ENCODE assay signal across 9 cellular contexts in the genomic region with DNA sequence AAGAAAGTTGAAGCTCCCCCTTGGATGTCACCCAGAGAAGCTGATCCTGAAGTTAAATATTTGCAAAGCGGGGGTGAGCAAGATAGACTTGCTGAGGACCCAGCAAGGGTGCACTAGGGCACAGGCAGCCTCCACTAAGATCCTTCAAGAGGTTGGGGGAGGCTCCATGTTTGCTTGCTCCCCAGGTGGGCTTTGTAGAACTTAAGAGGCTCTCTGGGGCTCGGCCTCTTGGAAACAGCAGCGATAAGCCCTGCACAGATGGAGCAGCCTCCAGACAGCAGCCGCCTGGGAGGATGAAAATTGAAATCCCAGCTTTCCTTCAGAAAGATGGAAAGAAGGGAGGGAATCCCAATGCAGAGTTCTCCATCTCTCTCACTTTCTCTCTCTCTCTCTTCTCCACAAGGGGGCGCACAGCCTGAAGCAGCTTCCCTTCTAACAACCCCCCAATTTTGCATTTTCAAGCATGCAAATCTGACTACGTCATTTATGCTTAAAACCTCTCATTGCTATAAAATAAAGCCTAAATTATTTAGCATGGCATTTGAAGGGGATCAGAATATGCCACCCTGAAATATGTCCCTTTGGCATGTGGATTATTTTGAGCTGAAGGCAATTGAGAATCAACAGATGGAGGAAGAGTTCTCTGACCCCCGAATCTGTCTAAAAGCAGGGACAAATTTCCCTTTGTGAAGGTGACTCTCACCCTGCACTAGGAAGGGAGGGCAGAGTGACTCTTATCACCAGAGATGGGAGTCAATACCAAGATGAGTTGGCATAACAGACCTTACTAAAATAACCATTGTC.
DNase-seq lines count a peak whose midpoint lies in the region; FAIRE-seq and TF ChIP-seq lines count a peak whose summit lies in the region.
"Had no signal": no experiment of that assay in that cellular context is flagged by ENCODE, and none has a peak within 500 bp of the region (broad histone marks: within the 10 kb centered on the region; RNA-seq: fewer than 3 reads in every experiment).

No MANE protein-coding gene starts in this region.

- TF ChIP-seq CTCF in KMS-11 (conservative IDR thresholded peaks at IDR 0.05; ENCODE audit: low read depth, low read length) (peak; percentile 84), astrocyte (IDR thresholded peaks at IDR 0.05; ENCODE audit: insufficient read depth, low read depth, low read length) (peak; percentile 23), progenitor cell of endocrine pancreas (IDR thresholded peaks at IDR 0.05; ENCODE audit: unreplicated experiment) (peak; percentile 63), lower leg skin (IDR thresholded peaks at IDR 0.05) (no peak)

- no peak overlapping the region for H2AFZ ChIP-seq in KMS-11 (ENCODE audit: low read depth)
- no peak overlapping the region for H2AFZ ChIP-seq in astrocyte (ENCODE audit: low read depth, low read length)

- H3K4me2 ChIP-seq in KMS-11 (no peak overlapping the region), astrocyte (ENCODE audit: low read length) (no peak overlapping the region)

- H3K4me1 Mint-ChIP-seq in astrocyte (ENCODE audit: low read depth, unreplicated experiment) (no peaks in the 10 kb centered on the region), progenitor cell of endocrine pancreas (ENCODE audit: low read depth) (peaks cover 2% of the 10 kb centered on the region)
- H3K4me1 Mint-ChIP-seq in activated T-helper 1 cell treated with anti-CD3 and anti-CD28 coated beads, Interleukin-12 subunit alpha, Interleukin-12 subunit beta, Interleukin-2, Interleukin-4 antibody, amounts not matched to agents 30 ng/mL and 10 ng/mL and 1 ng/mL, durations not matched to agents 14 hours and 24 hours and 36 hours (ENCODE audit: low read depth), result no peaks in the 10 kb centered on the region

- H3K36me3 ChIP-seq in KMS-11 (ENCODE audit: insufficient read depth), result no peaks in the 10 kb centered on the region
- H3K36me3 ChIP-seq in astrocyte (ENCODE audit: insufficient read depth, low read length), result no peaks in the 10 kb centered on the region

- no peak overlapping the region for H3K27ac ChIP-seq in KMS-11
- H3K27ac ChIP-seq in astrocyte (ENCODE audit: low read depth, low read length), result no peak overlapping the region

- no peak overlapping the region for H3K27ac Mint-ChIP-seq in astrocyte (ENCODE audit: unreplicated experiment)
- H3K27ac Mint-ChIP-seq in progenitor cell of endocrine pancreas, result no peak overlapping the region
- no peak overlapping the region for H3K27ac Mint-ChIP-seq in activated T-helper 1 cell treated with anti-CD3 and anti-CD28 coated beads, Interleukin-12 subunit alpha, Interleukin-12 subunit beta, Interleukin-2, Interleukin-4 antibody, amounts not matched to agents 30 ng/mL and 10 ng/mL and 1 ng/mL, durations not matched to agents 14 hours and 24 hours and 36 hours
- H3K27ac Mint-ChIP-seq: activated naive CD4-positive, alpha-beta T cell treated with anti-CD3 and anti-CD28 coated beads, Interleukin-2, amount 50 U/mL, for 72 hours had no signal

- intact Hi-C loops in activated T-helper 1 cell treated with anti-CD3 and anti-CD28 coated beads, Interleukin-12 subunit alpha, Interleukin-12 subunit beta, Interleukin-2, Interleukin-4 antibody, amounts not matched to agents 30 ng/mL and 10 ng/mL and 1 ng/mL, durations not matched to agents 14 hours and 24 hours and 36 hours (cut with micrococcal nuclease), result loop anchor here (2.0 kb wide), 1 partner anchor 261 kb away; no protein-coding TSS in a partner anchor
- intact Hi-C loops in lower leg skin (cut with DNase I; ENCODE audit: low total_unique reads), result no loop called here

- no peaks in the 10 kb centered on the region for H3K79me2 ChIP-seq in KMS-11 (ENCODE audit: insufficient read depth, low read depth)
- H3K79me2 ChIP-seq in astrocyte (ENCODE audit: insufficient read depth, low read length), result no peaks in the 10 kb centered on the region

- H3K4me1 ChIP-seq in KMS-11 (ENCODE audit: low read depth, poor library complexity, severe bottlenecking) (no peaks in the 10 kb centered on the region), astrocyte (ENCODE audit: insufficient read depth, low read length) (no peaks in the 10 kb centered on the region)

- no peak for FAIRE-seq in astrocyte (lab: Jason Lieb, UNC)

- WGBS in lower leg skin, 2 donors, result 86 to 89% methylated on average over 7 of the region's 7 CpGs

- H3K4me3 ChIP-seq in KMS-11 (IDR thresholded peaks at IDR 0.05; ENCODE audit: insufficient read depth, low read depth, low read length), result no peak overlapping the region
- H3K4me3 ChIP-seq in astrocyte (ENCODE audit: insufficient read depth, low read depth, low read length), result no peak overlapping the region
- no peak overlapping the region for H3K4me3 ChIP-seq in lower leg skin (ENCODE audit: low read depth, poor library complexity, severe bottlenecking)

- H3K4me3 Mint-ChIP-seq in astrocyte (ENCODE audit: unreplicated experiment), result no peak overlapping the region
- H3K4me3 Mint-ChIP-seq in progenitor cell of endocrine pancreas (ENCODE audit: low read depth), result no peak overlapping the region
- H3K4me3 Mint-ChIP-seq in activated T-helper 1 cell treated with anti-CD3 and anti-CD28 coated beads, Interleukin-12 subunit alpha, Interleukin-12 subunit beta, Interleukin-2, Interleukin-4 antibody, amounts not matched to agents 30 ng/mL and 10 ng/mL and 1 ng/mL, durations not matched to agents 14 hours and 24 hours and 36 hours, result no peak overlapping the region

- no peak overlapping the region for H3K9ac ChIP-seq in KMS-11
- H3K9ac ChIP-seq in astrocyte (ENCODE audit: low read length), result no peak overlapping the region

- no peaks in the 10 kb centered on the region for H4K20me1 ChIP-seq in KMS-11 (ENCODE audit: insufficient read depth)
- no peaks in the 10 kb centered on the region for H4K20me1 ChIP-seq in astrocyte (ENCODE audit: insufficient read depth, low read length)

- peak; percentile 9 for DNase-seq in activated CD4-positive, alpha-beta T cell treated with anti-CD3 and anti-CD28 coated beads for 48 hours
- no peak for DNase-seq in activated CD4-positive, alpha-beta T cell treated with anti-CD3 and anti-CD28 coated beads, Interleukin-2, amount 50 U/mL, for 1 hour
- DNase-seq in astrocyte (ENCODE audit: low read depth) (no peak), progenitor cell of endocrine pancreas (ENCODE audit: low spot score, unreplicated experiment) (no peak), NCI-H2081 treated with DMSO at 0.1 percent for 48 hours (lab: John Stamatoyannopoulos, UW) (no peak), lower leg skin (ENCODE audit: low spot score in 2 of 2) (no peak)
- no peak for DNase-seq in activated T-helper 1 cell treated with anti-CD3 and anti-CD28 coated beads, Interleukin-12 subunit alpha, Interleukin-12 subunit beta, Interleukin-2, Interleukin-4 antibody, amounts not matched to agents 30 ng/mL and 10 ng/mL and 1 ng/mL, durations not matched to agents 14 hours and 24 hours and 36 hours (ENCODE audit: low spot score)

- H3K9me3 ChIP-seq in astrocyte (ENCODE audit: insufficient read depth, low read depth, low read length), result peaks cover 6% of the 10 kb centered on the region

- H3K27me3 ChIP-seq in KMS-11 (ENCODE audit: insufficient read depth, low read depth), result no peaks in the 10 kb centered on the region
- no peaks in the 10 kb centered on the region for H3K27me3 ChIP-seq in astrocyte (ENCODE audit: insufficient read depth, low read length)

- no peak for TF ChIP-seq POLR2A in lower leg skin (IDR thresholded peaks at IDR 0.05)

- H3K9me3 Mint-ChIP-seq in astrocyte (ENCODE audit: unreplicated experiment), result peaks cover 3% of the 10 kb centered on the region
- H3K9me3 Mint-ChIP-seq in progenitor cell of endocrine pancreas (ENCODE audit: low read depth), result peaks cover 2% of the 10 kb centered on the region
- H3K9me3 Mint-ChIP-seq in activated T-helper 1 cell treated with anti-CD3 and anti-CD28 coated beads, Interleukin-12 subunit alpha, Interleukin-12 subunit beta, Interleukin-2, Interleukin-4 antibody, amounts not matched to agents 30 ng/mL and 10 ng/mL and 1 ng/mL, durations not matched to agents 14 hours and 24 hours and 36 hours, result no peaks in the 10 kb centered on the region

- H3K36me3 Mint-ChIP-seq in astrocyte (ENCODE audit: low read depth, unreplicated experiment) (no peaks in the 10 kb centered on the region), progenitor cell of endocrine pancreas (ENCODE audit: insufficient read depth) (no peaks in the 10 kb centered on the region)
- H3K36me3 Mint-ChIP-seq in activated T-helper 1 cell treated with anti-CD3 and anti-CD28 coated beads, Interleukin-12 subunit alpha, Interleukin-12 subunit beta, Interleukin-2, Interleukin-4 antibody, amounts not matched to agents 30 ng/mL and 10 ng/mL and 1 ng/mL, durations not matched to agents 14 hours and 24 hours and 36 hours (ENCODE audit: low read depth), result no peaks in the 10 kb centered on the region

- H3K27me3 Mint-ChIP-seq in astrocyte (ENCODE audit: low read depth, unreplicated experiment), result peaks cover 3% of the 10 kb centered on the region
- H3K27me3 Mint-ChIP-seq in progenitor cell of endocrine pancreas, result peaks cover 6% of the 10 kb centered on the region
- H3K27me3 Mint-ChIP-seq in activated T-helper 1 cell treated with anti-CD3 and anti-CD28 coated beads, Interleukin-12 subunit alpha, Interleukin-12 subunit beta, Interleukin-2, Interleukin-4 antibody, amounts not matched to agents 30 ng/mL and 10 ng/mL and 1 ng/mL, durations not matched to agents 14 hours and 24 hours and 36 hours (ENCODE audit: insufficient read depth), result peaks cover 2% of the 10 kb centered on the region

Comparison
In these comparisons a context has a peak if more than half of its experiments do, and no peak if none do; other contexts are left out.
1. CTCF ChIP-seq: peak in KMS-11 (single experiment), astrocyte (single experiment) and progenitor cell of endocrine pancreas (single experiment); none in lower leg skin (0 of 3).